In the genomic region with DNA sequence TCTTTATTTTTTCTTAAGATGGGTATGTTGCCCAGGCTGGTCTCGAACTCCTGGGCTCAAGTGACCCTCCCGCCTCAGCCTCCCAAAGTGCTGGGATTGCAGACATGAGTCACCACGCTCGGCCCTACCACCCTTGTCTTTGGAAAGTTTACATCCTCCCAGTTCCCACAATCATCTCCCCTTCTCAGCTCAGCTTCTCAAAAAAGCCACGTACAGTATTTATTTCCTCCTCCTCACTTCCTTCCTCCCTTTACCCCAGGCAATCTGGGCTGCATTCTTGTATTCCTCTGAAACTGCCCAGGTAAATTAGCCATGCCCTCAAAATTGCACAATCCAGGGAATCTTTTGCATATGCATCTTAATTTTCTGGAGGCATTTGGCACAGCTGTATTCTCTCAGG, we compare ENCODE assay signal across 13 cellular contexts. TPM values are rescaled to one million over a fixed set of nuclear protein-coding genes. Genes with fewer than 3 reads are reported as not detected.
DNase-seq lines count a peak whose midpoint lies in the region; ATAC-seq and TF ChIP-seq lines count a peak whose summit lies in the region.
"Had no signal": no experiment of that assay in that cellular context is flagged by ENCODE, and none has a peak within 500 bp of the region (broad histone marks: within the 10 kb centered on the region; RNA-seq: fewer than 3 reads in every experiment).

No MANE protein-coding gene starts in this region.

- H3K27me3 ChIP-seq in DOHH2 (ENCODE audit: control insufficient read depth, low read length) (no peaks in the 10 kb centered on the region; the same call in 1 of the 2 replicates), neutrophil (no peaks in the 10 kb centered on the region), neural progenitor cell (peaks cover 6% of the 10 kb centered on the region)

- no peak for TF ChIP-seq CTCF in DOHH2 (IDR thresholded peaks at IDR 0.05; ENCODE audit: low read depth, low read length, poor library complexity, severe bottlenecking)
- TF ChIP-seq CTCF in neutrophil (IDR thresholded peaks at IDR 0.05) = no peak
- no peak for TF ChIP-seq CTCF in neural progenitor cell (IDR thresholded peaks at IDR 0.05)

- no peaks in the 10 kb centered on the region for H3K9me2 ChIP-seq in DOHH2 (replicated peaks; ENCODE audit: control insufficient read depth, low read length)

- H3K27ac ChIP-seq in DOHH2 (ENCODE audit: low read depth, low read length) (no peak overlapping the region), neutrophil (peak overlapping the region; percentile 83), neural progenitor cell (no peak overlapping the region)

- H3K4me3 Mint-ChIP-seq in central memory CD8-positive, alpha-beta T cell = no peak overlapping the region
- no peak overlapping the region for H3K4me3 Mint-ChIP-seq in neural progenitor cell
- H3K4me3 Mint-ChIP-seq: stimulated activated naive CD8-positive, alpha-beta T cell treated with anti-CD3 and anti-CD28 coated beads, Interleukin-15, Interleukin-2, amounts not matched to agents 100 ng/mL and 50 ng/mL, for 24 hours had no signal

- H3K9me3 ChIP-seq in DOHH2 (ENCODE audit: control insufficient read depth, insufficient read depth, low read length) (no peaks in the 10 kb centered on the region), neutrophil (no peaks in the 10 kb centered on the region), neural progenitor cell (ENCODE audit: low read depth) (no peaks in the 10 kb centered on the region)

- H2AFZ ChIP-seq in neural progenitor cell (replicated peaks) = no peak overlapping the region

- H3K27me3 Mint-ChIP-seq in central memory CD8-positive, alpha-beta T cell = no peaks in the 10 kb centered on the region
- peaks cover 11% of the 10 kb centered on the region for H3K27me3 Mint-ChIP-seq in neural progenitor cell (ENCODE audit: insufficient read depth, low read depth)
- H3K27me3 Mint-ChIP-seq: stimulated activated naive CD8-positive, alpha-beta T cell treated with anti-CD3 and anti-CD28 coated beads, Interleukin-15, Interleukin-2, amounts not matched to agents 100 ng/mL and 50 ng/mL, for 24 hours had no signal

- DNase-seq in M059J (ENCODE audit: low read depth) (peak; percentile 80), neural progenitor cell (ENCODE audit: low spot score) (no peak)
- no peak for DNase-seq in central memory CD8-positive, alpha-beta T cell (ENCODE audit: low spot score in 2 of 2)
- DNase-seq: activated CD4-positive, alpha-beta T cell treated with anti-CD3 and anti-CD28 coated beads for 4 hours; DMS53; NCI-H446; stimulated activated CD4-positive, alpha-beta T cell treated with anti-CD3 and anti-CD28 coated beads, Interleukin-1b, Interleukin-23, amount 100 ng/mL, for 48 hours had no signal

- peaks cover 15% of the 10 kb centered on the region for H3K4me1 Mint-ChIP-seq in central memory CD8-positive, alpha-beta T cell
- peaks cover under 1% of the 10 kb centered on the region for H3K4me1 Mint-ChIP-seq in neural progenitor cell

- no peaks in the 10 kb centered on the region for H3F3A ChIP-seq in DOHH2 (ENCODE audit: control insufficient read depth, insufficient read depth)
- H3F3A ChIP-seq in neural progenitor cell (ENCODE audit: low read depth) = no peaks in the 10 kb centered on the region

- H3K79me2 ChIP-seq in DOHH2 (ENCODE audit: control insufficient read depth, low read length) (no peaks in the 10 kb centered on the region), neural progenitor cell (ENCODE audit: low read depth) (no peaks in the 10 kb centered on the region)

- H3K9me3 Mint-ChIP-seq in central memory CD8-positive, alpha-beta T cell = no peaks in the 10 kb centered on the region
- H3K9me3 Mint-ChIP-seq in neural progenitor cell = no peaks in the 10 kb centered on the region
- H3K9me3 Mint-ChIP-seq: activated T-helper 2 cell treated with anti-CD3 and anti-CD28 coated beads, Interferon-gamma antibody, Interleukin-2, Interleukin-4, amounts not matched to agents 10 μg/mL and 5 μg/mL and 100 μg/mL, durations not matched to agents 14 hours and 24 hours and 36 hours; stimulated activated naive CD8-positive, alpha-beta T cell treated with anti-CD3 and anti-CD28 coated beads, Interleukin-15, Interleukin-2, amounts not matched to agents 100 ng/mL and 50 ng/mL, for 24 hours had no signal

- no peak overlapping the region for H3K9ac ChIP-seq in neural progenitor cell

- ATAC-seq in central memory CD8-positive, alpha-beta T cell (replicated peaks; ENCODE audit: extremely low read depth, poor library complexity, severe bottlenecking) = no peak
- ATAC-seq in SK-N-SH treated with all-trans-retinoic acid at 6 μM for 48 hours = no peak
- ATAC-seq in HG02759 (IDR thresholded peaks at IDR 0.05; ENCODE audit: unreplicated experiment) = no peak

- peak overlapping the region; percentile 47 for H3K27ac Mint-ChIP-seq in central memory CD8-positive, alpha-beta T cell (ENCODE audit: low read depth)
- no peak overlapping the region for H3K27ac Mint-ChIP-seq in neural progenitor cell
- H3K27ac Mint-ChIP-seq: activated T-helper 2 cell treated with anti-CD3 and anti-CD28 coated beads, Interferon-gamma antibody, Interleukin-2, Interleukin-4, amounts not matched to agents 10 μg/mL and 5 μg/mL and 100 μg/mL, durations not matched to agents 14 hours and 24 hours and 36 hours; stimulated activated naive CD8-positive, alpha-beta T cell treated with anti-CD3 and anti-CD28 coated beads, Interleukin-15, Interleukin-2, amounts not matched to agents 100 ng/mL and 50 ng/mL, for 24 hours had no signal

- H3K36me3 Mint-ChIP-seq in central memory CD8-positive, alpha-beta T cell (ENCODE audit: insufficient read depth) = no peaks in the 10 kb centered on the region
- H3K36me3 Mint-ChIP-seq in neural progenitor cell = no peaks in the 10 kb centered on the region

- H3K36me3 ChIP-seq in DOHH2 (ENCODE audit: control insufficient read depth, low read length) (no peaks in the 10 kb centered on the region), neutrophil (no peaks in the 10 kb centered on the region), neural progenitor cell (no peaks in the 10 kb centered on the region)

- H3K4me2 ChIP-seq in DOHH2 (ENCODE audit: low read length) (peak overlapping the region; percentile 54), neural progenitor cell (no peak overlapping the region)

- peak overlapping the region; percentile 35; the same call in 1 of the 2 replicates for H3K4me3 ChIP-seq in DOHH2 (ENCODE audit: low read length)
- no peak overlapping the region for H3K4me3 ChIP-seq in neutrophil (ENCODE audit: low read depth in 1 of 2, low read length in 1 of 2)
- no peak overlapping the region for H3K4me3 ChIP-seq in neural progenitor cell

- H3K4me1 ChIP-seq in DOHH2 (ENCODE audit: control insufficient read depth, low read length) = peaks cover 42% of the 10 kb centered on the region
- peaks cover 16 to 18% of the 10 kb centered on the region in 2 experiments for H3K4me1 ChIP-seq in neutrophil (ENCODE audit: control insufficient read depth in 1 of 2, insufficient read depth in 1 of 2, low read depth in 1 of 2, low read length in 1 of 2)
- no peaks in the 10 kb centered on the region for H3K4me1 ChIP-seq in neural progenitor cell

- H4K20me1 ChIP-seq in DOHH2 (ENCODE audit: control insufficient read depth, insufficient read depth, low read depth, low read length) (no peaks in the 10 kb centered on the region), neural progenitor cell (ENCODE audit: low read depth) (no peaks in the 10 kb centered on the region)

TF ChIP-seq in SK-N-SH treated with all-trans-retinoic acid at 6 μM for 48 hours, 23 proteins besides CTCF, POLR2A, EP300 and RAD21:
- no peak for TF ChIP-seq ARNTL (CRISPR knock-in tag; IDR thresholded peaks at IDR 0.05; ENCODE audit: borderline replicate concordance, low read depth)

RNA-seq across cellular contexts. Expression of a gene that starts 7.4 kb away (rescaled TPM):
- 13.1 and 19.7 TPM in 2 replicates for total RNA-seq in M059J (2014; rRNA removed; shearing (Covaris generic))
- 9.3 and 13.0 TPM in 2 replicates for total RNA-seq in neural progenitor cell (ENCODE audit: low replicate concordance)
